In genomic region chr16:30076276-30076791, GRCh38 we compare ENCODE assay signal across 1 cellular context.
TF ChIP-seq lines count a peak whose summit lies in the region.

No MANE protein-coding gene starts in this region.

TF ChIP-seq in HepG2, 621 proteins besides CTCF, POLR2A, EP300 and RAD21 (continued from another document and continues in another):
- TF ChIP-seq ZBED4 (CRISPR knock-in tag; IDR thresholded peaks at IDR 0.05; ENCODE audit: borderline replicate concordance) (no peak), SIX1 (CRISPR knock-in tag; IDR thresholded peaks at IDR 0.05; ENCODE audit: borderline replicate concordance) (no peak), ATF6 (CRISPR knock-in tag; conservative IDR thresholded peaks at IDR 0.05) (no peak), GMEB1 (CRISPR knock-in tag; IDR thresholded peaks at IDR 0.05; ENCODE audit: borderline replicate concordance) (no peak), ZNF484 (CRISPR knock-in tag; IDR thresholded peaks at IDR 0.05; ENCODE audit: borderline replicate concordance, low read depth) (no peak), SMAD3 (CRISPR knock-in tag; IDR thresholded peaks at IDR 0.05) (no peak), GPN1 (CRISPR knock-in tag; IDR thresholded peaks at IDR 0.05; ENCODE audit: borderline replicate concordance) (no peak), AHR (CRISPR knock-in tag; IDR thresholded peaks at IDR 0.05) (no peak), ARNT (IDR thresholded peaks at IDR 0.05) (no peak), ELF1 (CRISPR knock-in tag; IDR thresholded peaks at IDR 0.05) (no peak), WIZ (CRISPR knock-in tag; IDR thresholded peaks at IDR 0.05) (no peak), IKZF5 (CRISPR knock-in tag; IDR thresholded peaks at IDR 0.05) (no peak), ZNF83 (CRISPR knock-in tag; IDR thresholded peaks at IDR 0.05; ENCODE audit: borderline replicate concordance) (no peak), NKX3-1 (CRISPR knock-in tag; IDR thresholded peaks at IDR 0.05) (no peak), FOXA3 (CRISPR knock-in tag; IDR thresholded peaks at IDR 0.05) (no peak), GLI4 (CRISPR knock-in tag; IDR thresholded peaks at IDR 0.05; ENCODE audit: borderline replicate concordance) (no peak), POGK (CRISPR knock-in tag; conservative IDR thresholded peaks at IDR 0.05) (no peak), PHF8 (CRISPR knock-in tag; IDR thresholded peaks at IDR 0.05) (peak; percentile 17; the same call in 1 of the 2 replicates), HMG20A (CRISPR knock-in tag; IDR thresholded peaks at IDR 0.05; ENCODE audit: borderline replicate concordance) (no peak), HMG20B (CRISPR knock-in tag; conservative IDR thresholded peaks at IDR 0.05) (no peak), ZNF224 (CRISPR knock-in tag; IDR thresholded peaks at IDR 0.05) (0 out of 2 replicates have a peak, but pooled peaks have one; percentile 11), ZNF160 (CRISPR knock-in tag; IDR thresholded peaks at IDR 0.05) (no peak), ZKSCAN1 (IDR thresholded peaks at IDR 0.05; ENCODE audit: low read length) (no peak), E2F2 (CRISPR knock-in tag; IDR thresholded peaks at IDR 0.05; ENCODE audit: borderline replicate concordance) (no peak), CAMTA2 (CRISPR knock-in tag; IDR thresholded peaks at IDR 0.05; ENCODE audit: borderline replicate concordance) (no peak), IKZF1 (IDR thresholded peaks at IDR 0.05) (no peak), ZNF383 (CRISPR knock-in tag; IDR thresholded peaks at IDR 0.05; ENCODE audit: borderline replicate concordance) (no peak), GABPA (IDR thresholded peaks at IDR 0.05; ENCODE audit: low read depth, low read length) (no peak), GABPA (CRISPR knock-in tag; IDR thresholded peaks at IDR 0.05; ENCODE audit: low read depth) (no peak), FOXP1 (IDR thresholded peaks at IDR 0.05) (no peak), FOXP1 (CRISPR knock-in tag; IDR thresholded peaks at IDR 0.05) (no peak), SUZ12 (IDR thresholded peaks at IDR 0.05; ENCODE audit: low read depth, low read length) (no peak), TEF (CRISPR knock-in tag; IDR thresholded peaks at IDR 0.05) (no peak), TFDP2 (CRISPR knock-in tag; IDR thresholded peaks at IDR 0.05) (no peak), ZNF574 (CRISPR knock-in tag; IDR thresholded peaks at IDR 0.05) (no peak), ZNF34 (CRISPR knock-in tag; IDR thresholded peaks at IDR 0.05; ENCODE audit: borderline replicate concordance) (peak; percentile 44; the same call in 1 of the 2 replicates), ZNF687 (CRISPR knock-in tag; IDR thresholded peaks at IDR 0.05) (peak; percentile 13; the same call in 1 of the 2 replicates), ZNF496 (CRISPR knock-in tag; IDR thresholded peaks at IDR 0.05; ENCODE audit: insufficient replicate concordance) (no peak), ZNF367 (CRISPR knock-in tag; IDR thresholded peaks at IDR 0.05; ENCODE audit: borderline replicate concordance) (0 out of 2 replicates have a peak, but pooled peaks have one; percentile 19), ELF3 (CRISPR knock-in tag; IDR thresholded peaks at IDR 0.05) (no peak), ZNF260 (CRISPR knock-in tag; IDR thresholded peaks at IDR 0.05; ENCODE audit: borderline replicate concordance, low read depth) (no peak)
